Comparison of ENCODE assay signal across 1 cellular context in the genomic region with DNA sequence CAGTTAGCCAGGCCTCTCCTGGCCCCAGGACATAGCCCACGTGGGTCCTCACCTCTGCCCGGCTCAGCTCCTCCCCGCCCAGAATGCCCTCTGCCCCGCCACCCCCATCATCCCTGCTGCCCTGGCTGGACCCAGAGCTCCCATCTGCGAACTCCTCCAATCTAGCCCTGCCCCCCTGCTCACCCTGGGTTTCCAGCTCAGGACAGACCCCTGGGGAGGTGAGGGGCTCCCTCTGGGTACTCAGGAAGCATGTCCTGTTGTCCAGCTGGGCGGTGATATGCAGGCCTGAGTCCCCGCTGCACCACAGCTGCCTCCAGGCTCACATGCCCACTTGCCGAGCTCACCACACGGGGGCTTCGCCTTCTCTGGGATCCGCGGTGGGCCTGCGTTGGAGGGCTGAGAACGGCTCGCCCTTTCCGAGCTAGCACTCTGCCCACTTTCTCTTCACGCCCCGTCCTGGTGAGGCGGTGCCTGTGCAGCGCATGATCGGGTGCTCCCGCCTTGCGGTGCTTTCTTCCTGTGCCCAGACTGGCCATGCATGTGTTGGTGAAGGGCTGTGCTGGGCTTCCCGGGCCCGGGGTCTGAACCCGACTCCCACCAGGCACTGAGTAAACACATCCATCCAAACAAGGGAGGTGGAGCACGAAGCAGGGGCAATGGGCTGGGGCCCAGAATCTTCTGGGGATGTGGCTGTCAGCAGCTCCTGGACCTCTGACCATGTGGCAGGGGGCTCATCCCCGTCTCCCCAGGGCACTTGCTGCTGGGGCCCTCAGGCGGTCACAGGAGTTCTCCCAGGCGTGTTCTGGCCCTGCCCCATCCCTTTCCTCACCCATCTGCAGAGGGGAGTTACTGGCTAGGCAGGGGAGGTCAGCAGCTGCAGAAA.
TF ChIP-seq lines count a peak whose summit lies in the region.

No MANE protein-coding gene starts in this region.

TF ChIP-seq in HepG2, 621 proteins besides CTCF, POLR2A, EP300 and RAD21:
- TF ChIP-seq ZFX (CRISPR knock-in tag; IDR thresholded peaks at IDR 0.05; ENCODE audit: low read depth): 0 out of 2 replicates have a peak, but pooled peaks have one; percentile 12
- TF ChIP-seq ZFP91 (CRISPR knock-in tag; IDR thresholded peaks at IDR 0.05; ENCODE audit: borderline replicate concordance): 0 out of 2 replicates have a peak, but pooled peaks have one; percentile 21
- TF ChIP-seq, protein P1, sequence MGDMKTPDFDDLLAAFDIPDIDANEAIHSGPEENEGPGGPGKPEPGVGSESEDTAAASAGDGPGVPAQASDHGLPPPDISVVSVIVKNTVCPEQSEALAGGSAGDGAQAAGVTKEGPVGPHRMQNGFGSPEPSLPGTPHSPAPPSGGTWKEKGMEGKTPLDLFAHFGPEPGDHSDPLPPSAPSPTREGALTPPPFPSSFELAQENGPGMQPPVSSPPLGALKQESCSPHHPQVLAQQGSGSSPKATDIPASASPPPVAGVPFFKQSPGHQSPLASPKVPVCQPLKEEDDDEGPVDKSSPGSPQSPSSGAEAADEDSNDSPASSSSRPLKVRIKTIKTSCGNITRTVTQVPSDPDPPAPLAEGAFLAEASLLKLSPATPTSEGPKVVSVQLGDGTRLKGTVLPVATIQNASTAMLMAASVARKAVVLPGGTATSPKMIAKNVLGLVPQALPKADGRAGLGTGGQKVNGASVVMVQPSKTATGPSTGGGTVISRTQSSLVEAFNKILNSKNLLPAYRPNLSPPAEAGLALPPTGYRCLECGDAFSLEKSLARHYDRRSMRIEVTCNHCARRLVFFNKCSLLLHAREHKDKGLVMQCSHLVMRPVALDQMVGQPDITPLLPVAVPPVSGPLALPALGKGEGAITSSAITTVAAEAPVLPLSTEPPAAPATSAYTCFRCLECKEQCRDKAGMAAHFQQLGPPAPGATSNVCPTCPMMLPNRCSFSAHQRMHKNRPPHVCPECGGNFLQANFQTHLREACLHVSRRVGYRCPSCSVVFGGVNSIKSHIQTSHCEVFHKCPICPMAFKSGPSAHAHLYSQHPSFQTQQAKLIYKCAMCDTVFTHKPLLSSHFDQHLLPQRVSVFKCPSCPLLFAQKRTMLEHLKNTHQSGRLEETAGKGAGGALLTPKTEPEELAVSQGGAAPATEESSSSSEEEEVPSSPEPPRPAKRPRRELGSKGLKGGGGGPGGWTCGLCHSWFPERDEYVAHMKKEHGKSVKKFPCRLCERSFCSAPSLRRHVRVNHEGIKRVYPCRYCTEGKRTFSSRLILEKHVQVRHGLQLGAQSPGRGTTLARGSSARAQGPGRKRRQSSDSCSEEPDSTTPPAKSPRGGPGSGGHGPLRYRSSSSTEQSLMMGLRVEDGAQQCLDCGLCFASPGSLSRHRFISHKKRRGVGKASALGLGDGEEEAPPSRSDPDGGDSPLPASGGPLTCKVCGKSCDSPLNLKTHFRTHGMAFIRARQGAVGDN (CRISPR knock-in tag; IDR thresholded peaks at IDR 0.05): peak; percentile 86
- TF ChIP-seq ZBTB7A (CRISPR knock-in tag; IDR thresholded peaks at IDR 0.05): 0 out of 2 replicates have a peak, but pooled peaks have one; percentile 20
- no peak for TF ChIP-seq ISX (CRISPR knock-in tag; conservative IDR thresholded peaks at IDR 0.05)
- TF ChIP-seq, protein P2, sequence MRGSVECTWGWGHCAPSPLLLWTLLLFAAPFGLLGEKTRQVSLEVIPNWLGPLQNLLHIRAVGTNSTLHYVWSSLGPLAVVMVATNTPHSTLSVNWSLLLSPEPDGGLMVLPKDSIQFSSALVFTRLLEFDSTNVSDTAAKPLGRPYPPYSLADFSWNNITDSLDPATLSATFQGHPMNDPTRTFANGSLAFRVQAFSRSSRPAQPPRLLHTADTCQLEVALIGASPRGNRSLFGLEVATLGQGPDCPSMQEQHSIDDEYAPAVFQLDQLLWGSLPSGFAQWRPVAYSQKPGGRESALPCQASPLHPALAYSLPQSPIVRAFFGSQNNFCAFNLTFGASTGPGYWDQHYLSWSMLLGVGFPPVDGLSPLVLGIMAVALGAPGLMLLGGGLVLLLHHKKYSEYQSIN (CRISPR knock-in tag; IDR thresholded peaks at IDR 0.05; ENCODE audit: borderline replicate concordance): no peak
- no peak for TF ChIP-seq CEBPB (IDR thresholded peaks at IDR 0.05; ENCODE audit: borderline replicate concordance, low read depth, low read length)
- 0 out of 2 replicates have a peak, but pooled peaks have one; percentile 19 for TF ChIP-seq GABPB1 (CRISPR knock-in tag; IDR thresholded peaks at IDR 0.05)
- no peak for TF ChIP-seq HNF1A (IDR thresholded peaks at IDR 0.05; ENCODE audit: low read depth)
- TF ChIP-seq HNF1A (CRISPR knock-in tag; IDR thresholded peaks at IDR 0.05; ENCODE audit: borderline replicate concordance): 0 out of 2 replicates have a peak, but pooled peaks have one; percentile 21
- TF ChIP-seq ZBTB7B (CRISPR knock-in tag; IDR thresholded peaks at IDR 0.05): no peak
- no peak for TF ChIP-seq RBM22 (optimal IDR thresholded peaks at IDR 0.05; ENCODE audit: low read length)
- no peak for TF ChIP-seq ZNF138 (CRISPR knock-in tag; IDR thresholded peaks at IDR 0.05; ENCODE audit: low read depth)
- 0 out of 2 replicates have a peak, but pooled peaks have one; percentile 23 for TF ChIP-seq PCBP1 (IDR thresholded peaks at IDR 0.05; ENCODE audit: borderline replicate concordance, low read depth, low read length)
- TF ChIP-seq, protein P3, sequence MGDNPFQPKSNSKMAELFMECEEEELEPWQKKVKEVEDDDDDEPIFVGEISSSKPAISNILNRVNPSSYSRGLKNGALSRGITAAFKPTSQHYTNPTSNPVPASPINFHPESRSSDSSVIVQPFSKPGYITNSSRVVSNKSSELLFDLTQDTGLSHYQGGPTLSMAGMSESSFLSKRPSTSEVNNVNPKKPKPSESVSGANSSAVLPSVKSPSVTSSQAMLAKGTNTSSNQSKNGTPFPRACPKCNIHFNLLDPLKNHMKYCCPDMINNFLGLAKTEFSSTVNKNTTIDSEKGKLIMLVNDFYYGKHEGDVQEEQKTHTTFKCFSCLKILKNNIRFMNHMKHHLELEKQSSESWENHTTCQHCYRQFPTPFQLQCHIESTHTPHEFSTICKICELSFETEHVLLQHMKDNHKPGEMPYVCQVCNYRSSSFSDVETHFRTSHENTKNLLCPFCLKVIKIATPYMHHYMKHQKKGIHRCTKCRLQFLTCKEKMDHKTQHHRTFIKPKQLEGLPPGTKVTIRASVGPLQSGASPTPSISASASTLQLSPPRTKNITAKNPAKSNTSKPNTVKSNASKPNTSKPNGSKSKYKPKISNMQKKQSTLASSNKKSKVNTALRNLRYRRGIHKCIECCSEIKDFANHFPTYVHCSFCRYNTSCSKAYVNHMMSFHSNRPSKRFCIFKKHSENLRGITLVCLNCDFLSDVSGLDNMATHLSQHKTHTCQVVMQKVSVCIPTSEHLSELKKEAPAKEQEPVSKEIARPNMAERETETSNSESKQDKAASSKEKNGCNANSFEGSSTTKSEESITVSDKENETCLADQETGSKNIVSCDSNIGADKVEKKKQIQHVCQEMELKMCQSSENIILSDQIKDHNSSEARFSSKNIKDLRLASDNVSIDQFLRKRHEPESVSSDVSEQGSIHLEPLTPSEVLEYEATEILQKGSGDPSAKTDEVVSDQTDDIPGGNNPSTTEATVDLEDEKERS (CRISPR knock-in tag; IDR thresholded peaks at IDR 0.05): no peak
- no peak for TF ChIP-seq ZSCAN20 (CRISPR knock-in tag; IDR thresholded peaks at IDR 0.05; ENCODE audit: borderline replicate concordance)
TF ChIP-seq in HepG2: peak in this region for 7.
